In the genomic region with DNA sequence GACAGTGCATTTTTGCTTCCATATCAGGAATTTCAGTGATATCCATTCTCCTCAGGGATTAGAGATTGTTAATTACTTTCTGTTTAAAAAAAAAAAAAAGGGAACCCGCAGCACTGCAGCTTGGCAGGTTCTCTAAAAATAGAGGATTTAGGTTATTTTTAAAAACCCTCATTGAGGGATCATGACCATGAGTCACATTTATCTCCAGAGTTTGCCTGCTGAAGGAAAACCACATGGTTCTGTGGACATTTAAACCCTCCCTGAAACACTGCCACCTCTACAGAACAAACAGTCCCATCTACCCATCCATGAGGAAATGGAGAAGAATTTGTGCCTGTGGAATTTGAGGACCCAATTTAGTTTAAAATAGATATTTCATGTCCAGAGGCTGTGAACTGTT, we compare ENCODE assay signal across 11 cellular contexts.
A peak's percentile ranks its signal among the peaks of the same experiment; 100 is the strongest.
DNase-seq lines count a peak whose midpoint lies in the region; ATAC-seq and TF ChIP-seq lines count a peak whose summit lies in the region.
"Had no signal": no experiment of that assay in that cellular context is flagged by ENCODE, and none has a peak within 500 bp of the region (broad histone marks: within the 10 kb centered on the region; RNA-seq: fewer than 3 reads in every experiment).

No MANE protein-coding gene starts in this region.

- H3K27ac ChIP-seq in heart right ventricle: peak overlapping the region in 1 of 10 donors; percentile 56
- H3K27ac ChIP-seq in upper lobe of right lung: no peak overlapping the region

- H3K4me3 ChIP-seq in heart right ventricle (no peak overlapping the region), upper lobe of right lung (no peak overlapping the region)
- H3K4me3 ChIP-seq: body of pancreas, spleen had no signal

- no peak for TF ChIP-seq CTCF in heart right ventricle (IDR thresholded peaks at IDR 0.05)
- no peak for TF ChIP-seq CTCF in upper lobe of right lung (IDR thresholded peaks at IDR 0.05)

- no peaks in the 10 kb centered on the region for H3K27me3 ChIP-seq in heart right ventricle
- no peaks in the 10 kb centered on the region for H3K27me3 ChIP-seq in upper lobe of right lung
- H3K27me3 ChIP-seq: spleen had no signal

- DNase-seq in heart right ventricle: no peak
- DNase-seq in Right ventricle myocardium inferior (ENCODE audit: missing footprints): no peak
- peak; percentile 45 for DNase-seq in SKM-1 (lab: John Stamatoyannopoulos, UW; ENCODE audit: unreplicated experiment)
- peak; percentile 86 for DNase-seq in foreskin melanocyte
- no peak for DNase-seq in upper lobe of right lung
- DNase-seq in activated T-cell treated with anti-CD3 and anti-CD28 coated beads, Interleukin-2, amount 50 U/mL, for 48 hours: no peak
- DNase-seq: ACHN, spleen had no signal

- H3K9me3 ChIP-seq in heart right ventricle (no peaks in the 10 kb centered on the region), upper lobe of right lung (no peaks in the 10 kb centered on the region)
- H3K9me3 ChIP-seq: body of pancreas, spleen had no signal

- peaks cover 0 to 44% (median 31%) of the 10 kb centered on the region in 9 donors for H3K4me1 ChIP-seq in heart right ventricle
- H3K4me1 ChIP-seq in upper lobe of right lung: peaks cover 25% of the 10 kb centered on the region

- 7 to 43% methylated on average over 1 of the region's 1 CpG for WGBS in heart right ventricle, 2 donors

- H3K36me3 ChIP-seq in heart right ventricle (no peaks in the 10 kb centered on the region), upper lobe of right lung (no peaks in the 10 kb centered on the region)
- H3K36me3 ChIP-seq: spleen had no signal

- intact Hi-C loops in heart right ventricle (cut with DNase I): loop anchor here in 1 of 10 donors (10.0 kb wide), 1 partner anchor 65 kb away; the partner anchor contains the start of gene UBE2E1
- intact Hi-C loops in Right ventricle myocardium inferior (cut with DNase I): no loop called here
- intact Hi-C loops in upper lobe of right lung (cut with DNase I): no loop called here

- ATAC-seq in heart right ventricle: peak in 7 of 8 donors; percentile 7 to 75 (median 52)
- no peak for ATAC-seq in Right ventricle myocardium inferior
- ATAC-seq in upper lobe of right lung: peak; percentile 51
- ATAC-seq in HG03439 (IDR thresholded peaks at IDR 0.05; ENCODE audit: unreplicated experiment): no peak
- ATAC-seq in HG03045 (IDR thresholded peaks at IDR 0.05; ENCODE audit: unreplicated experiment): no peak
- ATAC-seq: body of pancreas had no signal

Comparison
In these comparisons a context has a peak if more than half of its experiments do, and no peak if none do; other contexts are left out.
1. ATAC-seq: peak in heart right ventricle (7 of 8) and upper lobe of right lung (single experiment); none in Right ventricle myocardium inferior (single experiment), HG03439 (single experiment) and HG03045 (single experiment).
2. DNase-seq: peak in SKM-1 (single experiment) and foreskin melanocyte (single experiment); none in heart right ventricle (0 of 2), Right ventricle myocardium inferior (single experiment), upper lobe of right lung (single experiment) and activated T-cell treated with anti-CD3 and anti-CD28 coated beads, Interleukin-2, amount 50 U/mL, for 48 hours (0 of 2).